In genomic region chr1:204131978-204132377, GRCh38 we compare ENCODE assay signal across 2 cellular contexts.
TF ChIP-seq lines count a peak whose summit lies in the region.

No MANE protein-coding gene starts in this region.

TF ChIP-seq in SK-N-SH, 30 proteins besides CTCF, POLR2A, EP300 and RAD21 (continued from another document):
- no peak for TF ChIP-seq USF2 (IDR thresholded peaks at IDR 0.05; ENCODE audit: borderline replicate concordance, low read depth, low read length)

TF ChIP-seq in SK-N-SH treated with all-trans-retinoic acid at 6 μM for 48 hours, 23 proteins besides CTCF, POLR2A, EP300 and RAD21 (continued from another document):
- TF ChIP-seq TSHZ2 (CRISPR knock-in tag; IDR thresholded peaks at IDR 0.05) (no peak), ESRRG (CRISPR knock-in tag; IDR thresholded peaks at IDR 0.05) (no peak), ARNTL (CRISPR knock-in tag; IDR thresholded peaks at IDR 0.05; ENCODE audit: borderline replicate concordance, low read depth) (no peak), ZNF70 (CRISPR knock-in tag; IDR thresholded peaks at IDR 0.05) (no peak), OSR1 (CRISPR knock-in tag; IDR thresholded peaks at IDR 0.05) (no peak), CREB5 (CRISPR knock-in tag; IDR thresholded peaks at IDR 0.05; ENCODE audit: low read depth) (no peak)
TF ChIP-seq in SK-N-SH treated with all-trans-retinoic acid at 6 μM for 48 hours: peak in this region for 0.
